11 cellular contexts compared by ENCODE assay signal in the genomic region with DNA sequence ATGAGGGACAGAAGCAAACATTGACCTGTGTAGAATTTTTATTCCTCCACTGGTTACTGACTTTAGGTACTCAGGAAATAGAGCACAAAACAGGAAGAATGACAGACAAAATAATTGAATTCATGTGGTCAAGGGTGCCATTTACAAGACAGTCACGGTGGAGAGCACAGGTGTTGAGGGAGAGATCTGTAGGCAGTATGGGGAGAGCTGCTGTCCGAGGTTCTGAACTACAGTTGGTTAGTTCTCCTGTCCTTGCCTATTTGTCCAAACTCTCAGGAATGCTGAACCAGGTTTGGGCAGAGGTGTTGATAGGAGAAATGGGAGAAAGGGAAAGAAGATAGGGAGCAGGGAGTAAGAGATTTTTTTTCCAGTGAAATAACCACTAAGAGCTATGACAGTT.
DNase-seq lines count a peak whose midpoint lies in the region; ATAC-seq and TF ChIP-seq lines count a peak whose summit lies in the region.
"Had no signal": no experiment of that assay in that cellular context is flagged by ENCODE, and none has a peak within 500 bp of the region (broad histone marks: within the 10 kb centered on the region; RNA-seq: fewer than 3 reads in every experiment).

No MANE protein-coding gene starts in this region.

- no peaks in the 10 kb centered on the region for H3K4me1 Mint-ChIP-seq in stimulated activated naive CD8-positive, alpha-beta T cell treated with anti-CD3 and anti-CD28 coated beads, Interleukin-15, amount 100 ng/mL, for 72 hours
- H3K4me1 Mint-ChIP-seq: central memory CD8-positive, alpha-beta T cell; IgD-negative memory B cell had no signal

- TF ChIP-seq CTCF in RWPE2 (IDR thresholded peaks at IDR 0.05; ENCODE audit: poor library complexity, severe bottlenecking) (no peak), fibroblast of the aortic adventitia (IDR thresholded peaks at IDR 0.05; ENCODE audit: insufficient read depth, low read length) (no peak)

- H3K27ac Mint-ChIP-seq in stimulated activated naive CD8-positive, alpha-beta T cell treated with anti-CD3 and anti-CD28 coated beads, Interleukin-15, amount 100 ng/mL, for 72 hours, result no peak overlapping the region
- H3K27ac Mint-ChIP-seq: IgD-negative memory B cell, T-helper 17 cell had no signal

- no peak overlapping the region for H3K27ac ChIP-seq in RWPE2 (ENCODE audit: poor library complexity, severe bottlenecking)

- peak; percentile 11 for DNase-seq in stimulated activated naive CD8-positive, alpha-beta T cell treated with anti-CD3 and anti-CD28 coated beads, Interleukin-15, Interleukin-2, amounts not matched to agents 100 U/mL and 50 U/mL, for 24 hours
- DNase-seq in stimulated activated naive CD8-positive, alpha-beta T cell treated with anti-CD3 and anti-CD28 coated beads, Interleukin-15, amount 100 ng/mL, for 72 hours, result no peak
- DNase-seq in RWPE2 (ENCODE audit: low spot score), result no peak
- peak; percentile 67 for DNase-seq in fibroblast of the aortic adventitia (ENCODE audit: low read depth)
- no peak for DNase-seq in activated CD4-positive, CD25-positive, alpha-beta regulatory T cell (lab: John Stamatoyannopoulos, UW)
- no peak for DNase-seq in activated CD8-positive, alpha-beta memory T cell treated with anti-CD3 and anti-CD28 coated beads, Interleukin-2, amount 50 U/mL, for 4 hours
- no peak for DNase-seq in ureter (ENCODE audit: low spot score)
- no peak for DNase-seq in hepatic stellate cell (ENCODE audit: low spot score)
- DNase-seq: T-helper 17 cell had no signal

- no peaks in the 10 kb centered on the region for H3K9me3 ChIP-seq in RWPE2 (ENCODE audit: severe bottlenecking)

- no peaks in the 10 kb centered on the region for H3K27me3 ChIP-seq in RWPE2 (ENCODE audit: insufficient read depth, poor library complexity, severe bottlenecking)

- ATAC-seq in stimulated activated naive CD8-positive, alpha-beta T cell treated with anti-CD3 and anti-CD28 coated beads, Interleukin-15, Interleukin-2, amounts not matched to agents 100 U/mL and 50 U/mL, for 24 hours, result no peak
- no peak for ATAC-seq in stimulated activated naive CD8-positive, alpha-beta T cell treated with anti-CD3 and anti-CD28 coated beads, Interleukin-15, amount 100 ng/mL, for 72 hours
- peak; percentile 72; the same call in 2 of the 3 replicates for ATAC-seq in RWPE2 (ENCODE audit: low read depth)
- ATAC-seq: T-helper 17 cell had no signal

- peaks cover 4% of the 10 kb centered on the region for H3K4me1 ChIP-seq in RWPE2 (ENCODE audit: insufficient read depth, poor library complexity, severe bottlenecking)

- no peak overlapping the region for H3K4me3 Mint-ChIP-seq in stimulated activated naive CD8-positive, alpha-beta T cell treated with anti-CD3 and anti-CD28 coated beads, Interleukin-15, amount 100 ng/mL, for 72 hours
- H3K4me3 Mint-ChIP-seq: central memory CD8-positive, alpha-beta T cell; IgD-negative memory B cell; T-helper 17 cell had no signal

- H3K4me3 ChIP-seq in RWPE2 (ENCODE audit: severe bottlenecking) (no peak overlapping the region), fibroblast of the aortic adventitia (ENCODE audit: low read depth, low read length) (no peak overlapping the region)

- H3K27me3 Mint-ChIP-seq in stimulated activated naive CD8-positive, alpha-beta T cell treated with anti-CD3 and anti-CD28 coated beads, Interleukin-15, amount 100 ng/mL, for 72 hours, result no peaks in the 10 kb centered on the region
- H3K27me3 Mint-ChIP-seq: central memory CD8-positive, alpha-beta T cell; T-helper 17 cell had no signal

- no peaks in the 10 kb centered on the region for H3K36me3 ChIP-seq in RWPE2 (ENCODE audit: low read depth)

- peaks cover 0 to 6% of the 10 kb centered on the region in 2 donors for H3K9me3 Mint-ChIP-seq in stimulated activated naive CD8-positive, alpha-beta T cell treated with anti-CD3 and anti-CD28 coated beads, Interleukin-15, amount 100 ng/mL, for 72 hours
- H3K9me3 Mint-ChIP-seq: central memory CD8-positive, alpha-beta T cell; IgD-negative memory B cell had no signal

Comparison
In these comparisons a context has a peak if more than half of its experiments do, and no peak if none do; other contexts are left out.
1. DNase-seq: peak in stimulated activated naive CD8-positive, alpha-beta T cell treated with anti-CD3 and anti-CD28 coated beads, Interleukin-15, Interleukin-2, amounts not matched to agents 100 U/mL and 50 U/mL, for 24 hours (single experiment) and fibroblast of the aortic adventitia (single experiment); none in stimulated activated naive CD8-positive, alpha-beta T cell treated with anti-CD3 and anti-CD28 coated beads, Interleukin-15, amount 100 ng/mL, for 72 hours (0 of 2), RWPE2 (single experiment), activated CD4-positive, CD25-positive, alpha-beta regulatory T cell (0 of 4), activated CD8-positive, alpha-beta memory T cell treated with anti-CD3 and anti-CD28 coated beads, Interleukin-2, amount 50 U/mL, for 4 hours (single experiment), ureter (single experiment) and hepatic stellate cell (single experiment).